In the genomic region with DNA sequence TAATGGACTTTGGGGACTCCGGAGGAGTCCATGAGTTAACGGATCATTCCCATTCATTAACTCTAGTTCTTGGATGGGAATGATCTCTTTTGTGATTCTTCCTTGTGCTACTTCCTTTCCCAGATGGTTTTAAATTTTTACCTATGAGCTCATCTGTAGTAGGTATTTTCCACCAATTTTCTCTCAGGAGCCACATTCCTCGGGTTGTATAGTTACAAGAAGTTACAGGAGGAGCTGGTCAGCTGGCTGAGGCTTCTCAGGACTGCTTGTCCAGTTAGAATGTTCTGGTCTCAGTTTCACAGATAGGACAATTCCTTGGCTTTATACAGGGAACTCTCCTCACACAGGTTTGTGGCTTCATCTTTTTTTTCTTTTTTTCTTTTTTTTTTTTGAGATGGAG, we compare ENCODE assay signal across 18 cellular contexts.
"Had no signal": no experiment of that assay in that cellular context is flagged by ENCODE, and none has a peak within 500 bp of the region (broad histone marks: within the 10 kb centered on the region; RNA-seq: fewer than 3 reads in every experiment).

No MANE protein-coding gene starts in this region.

- H3K36me3 ChIP-seq: adrenal gland, esophagus muscularis mucosa, pancreas, thyroid gland, uterus had no signal

- ATAC-seq: activated CD4-positive, alpha-beta T cell treated with anti-CD3 and anti-CD28 coated beads for 36 hours; activated T-cell treated with anti-CD3 and anti-CD28 coated beads, Interleukin-2, amount 50 U/mL, for 4 hours; left lobe of liver; mucosa of descending colon; naive thymus-derived CD4-positive, alpha-beta T cell; pancreas; stimulated activated effector memory CD8-positive, alpha-beta T cell treated with anti-CD3 and anti-CD28 coated beads, Interleukin-12 subunit alpha, Interleukin-12 subunit beta, amount 100 ng/mL, for 72 hours had no signal

- H3K9me3 ChIP-seq: adrenal gland, esophagus muscularis mucosa, mucosa of descending colon, pancreas, thyroid gland, uterus had no signal

- H3K27me3 ChIP-seq: adrenal gland, esophagus muscularis mucosa, pancreas, thyroid gland, uterus had no signal

- DNase-seq: activated CD4-positive, alpha-beta memory T cell treated with anti-CD3 and anti-CD28 coated beads, Interleukin-2, amount 10 ng/mL, durations not matched to agents 7 days and 5 days; activated CD4-positive, alpha-beta T cell treated with anti-CD3 and anti-CD28 coated beads for 36 hours; activated effector memory CD4-positive, alpha-beta T cell treated with Interleukin-2 at 50 U/mL for 16 hours; activated T-cell treated with anti-CD3 and anti-CD28 coated beads, Interleukin-2, amount 50 U/mL, for 4 hours; caudate nucleus; foreskin fibroblast; glutamatergic neuron; immature natural killer cell; mucosa of descending colon; naive thymus-derived CD4-positive, alpha-beta T cell; pancreas; thyroid gland; uterus had no signal

- H3K4me1 ChIP-seq: uterus had no signal

- H3K4me3 ChIP-seq: adrenal gland, coronary artery, esophagus muscularis mucosa, mucosa of descending colon, pancreas, thyroid gland, uterus had no signal

- H3K27ac ChIP-seq: adrenal gland, coronary artery, esophagus muscularis mucosa, pancreas, thyroid gland, uterus had no signal
